1 cellular context compared by ENCODE assay signal in the genomic region with DNA sequence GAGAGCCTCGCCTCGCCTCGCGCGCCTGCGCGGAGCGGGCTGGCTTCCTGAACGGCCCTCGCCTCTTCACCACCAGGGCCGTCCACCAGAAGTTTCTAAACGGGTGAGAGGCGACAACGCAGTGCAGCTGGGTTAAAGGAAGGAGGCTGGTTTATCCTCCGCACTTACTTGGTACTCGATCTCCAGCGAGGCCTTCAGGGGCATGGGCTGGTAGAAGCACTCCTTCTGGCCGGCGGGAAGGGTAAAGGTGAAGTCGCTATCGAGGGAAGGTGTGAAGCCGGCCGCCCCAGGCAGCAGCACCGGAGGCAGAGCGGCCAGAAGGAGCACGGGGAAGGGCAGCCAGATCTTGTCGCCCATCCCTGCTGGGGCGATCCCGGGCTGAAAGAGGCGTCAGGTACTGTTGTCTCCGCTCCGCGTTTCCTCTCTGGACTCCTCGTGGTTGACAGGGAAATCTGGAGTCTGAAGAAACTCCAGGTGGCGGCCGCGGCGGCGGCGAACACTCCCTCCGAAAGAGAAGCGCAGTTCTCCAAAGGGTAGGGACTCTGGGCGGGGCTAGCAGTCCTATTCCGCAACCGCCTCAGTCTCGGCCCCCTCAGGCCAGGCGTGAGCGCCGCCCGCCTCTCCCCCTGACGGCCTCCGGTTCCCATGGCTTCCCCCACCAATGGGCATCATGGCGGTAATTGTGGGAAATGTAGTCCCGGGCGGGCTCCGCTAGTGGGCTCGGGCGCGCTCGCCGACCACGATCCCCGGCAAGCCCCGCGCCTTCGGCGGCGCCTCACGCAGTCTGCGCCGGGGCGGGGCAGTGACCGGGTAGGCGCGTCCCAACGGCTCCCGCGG.
A peak's percentile ranks its signal among the peaks of the same experiment; 100 is the strongest.
TF ChIP-seq lines count a peak whose summit lies in the region.

TMED5 (minus strand) TSS at position 528 of the 837 bp plus-strand sequence; CDS start at position 357, 171 bp downstream.

TF ChIP-seq in K562, 482 proteins besides CTCF, POLR2A, EP300 and RAD21 (continued from another document and continues in another):
- TF ChIP-seq MGA (IDR thresholded peaks at IDR 0.05) (peak; percentile 94), HNRNPLL (IDR thresholded peaks at IDR 0.05; ENCODE audit: low read depth, low read length, poor library complexity, severe bottlenecking) (peak; percentile 98), FOXA3 (CRISPR knock-in tag; conservative IDR thresholded peaks at IDR 0.05 in 1 of 2, IDR thresholded peaks at IDR 0.05 in 1 of 2) (no peak), CBX2 (IDR thresholded peaks at IDR 0.05; ENCODE audit: insufficient read depth, low read length, poor library complexity, severe bottlenecking) (no peak), THAP12 (CRISPR knock-in tag; IDR thresholded peaks at IDR 0.05) (no peak; the same call in 1 of the 2 replicates), ZBTB7A (IDR thresholded peaks at IDR 0.05; ENCODE audit: borderline replicate concordance, control insufficient read depth, low read depth, low read length) (peak; percentile 33; the same call in 1 of the 2 replicates), ZNF830 (CRISPR knock-in tag; IDR thresholded peaks at IDR 0.05) (no peak), PTRF (tag; IDR thresholded peaks at IDR 0.05) (no peak), DNMT1 (IDR thresholded peaks at IDR 0.05) (no peak), ZNF347 (CRISPR knock-in tag; IDR thresholded peaks at IDR 0.05; ENCODE audit: low read depth) (no peak), MTA1 (IDR thresholded peaks at IDR 0.05; ENCODE audit: borderline replicate concordance) (peak; percentile 49; the same call in 1 of the 2 replicates), ZNF217 (CRISPR knock-in tag; IDR thresholded peaks at IDR 0.05) (no peak), DIDO1 (tag; IDR thresholded peaks at IDR 0.05; ENCODE audit: low read depth) (0 out of 2 replicates have a peak, but pooled peaks have one; percentile 5), ZNF12 (CRISPR knock-in tag; IDR thresholded peaks at IDR 0.05) (peak; percentile 88), ZNF311 (CRISPR knock-in tag; IDR thresholded peaks at IDR 0.05) (no peak), ARID4B (CRISPR knock-in tag; IDR thresholded peaks at IDR 0.05) (peak; percentile 45), SREBF1 (IDR thresholded peaks at IDR 0.05; ENCODE audit: borderline replicate concordance, low read depth, low read length) (no peak), MED1 (CRISPR knock-in tag; IDR thresholded peaks at IDR 0.05; ENCODE audit: borderline replicate concordance) (no peak), KAT2B (IDR thresholded peaks at IDR 0.05; ENCODE audit: low read depth, low read length) (no peak), TSC22D4 (tag; IDR thresholded peaks at IDR 0.05) (no peak), POLR3G (IDR thresholded peaks at IDR 0.05; ENCODE audit: extremely low read depth, insufficient read length, insufficient replicate concordance) (no peak), ZNF121 (CRISPR knock-in tag; conservative IDR thresholded peaks at IDR 0.05) (no peak), PRPF4 (IDR thresholded peaks at IDR 0.05; ENCODE audit: insufficient read depth, low read depth, low read length, poor library complexity, severe bottlenecking) (no peak), CBFA2T3 (IDR thresholded peaks at IDR 0.05) (no peak), KLF16 (IDR thresholded peaks at IDR 0.05) (0 out of 2 replicates have a peak, but pooled peaks have one; percentile 5), ZNF696 (CRISPR knock-in tag; conservative IDR thresholded peaks at IDR 0.05) (no peak), TCFL5 (CRISPR knock-in tag; conservative IDR thresholded peaks at IDR 0.05) (no peak), TAF1 (IDR thresholded peaks at IDR 0.05; ENCODE audit: control insufficient read depth, extremely low read depth, insufficient read depth, low read length, severe bottlenecking) (peak; percentile 59), MAFK (IDR thresholded peaks at IDR 0.05; ENCODE audit: low read length) (no peak), ZNF24 (IDR thresholded peaks at IDR 0.05) (no peak), ZBED1 (IDR thresholded peaks at IDR 0.05) (no peak), SOX6 (IDR thresholded peaks at IDR 0.05) (no peak), CCAR2 (IDR thresholded peaks at IDR 0.05; ENCODE audit: low read depth, low read length) (no peak), SRSF9 (IDR thresholded peaks at IDR 0.05; ENCODE audit: borderline replicate concordance, low read depth, low read length) (no peak), STAT5A (IDR thresholded peaks at IDR 0.05; ENCODE audit: borderline replicate concordance, low read length) (no peak), FOXK2 (conservative IDR thresholded peaks at IDR 0.05 in 1 of 2, IDR thresholded peaks at IDR 0.05 in 1 of 2; ENCODE audit: low read depth in 2 of 2) (peak in 1 of 2 experiments; percentile 11; a peak in 1 of 4 replicates), HMBOX1 (IDR thresholded peaks at IDR 0.05) (no peak; the same call in 1 of the 2 replicates), FOXA1 (IDR thresholded peaks at IDR 0.05; ENCODE audit: borderline replicate concordance) (no peak), SNIP1 (IDR thresholded peaks at IDR 0.05; ENCODE audit: low read depth) (no peak), SAFB (IDR thresholded peaks at IDR 0.05; ENCODE audit: borderline replicate concordance, low read depth, low read length) (peak; percentile 79)
- TF ChIP-seq, protein P1, sequence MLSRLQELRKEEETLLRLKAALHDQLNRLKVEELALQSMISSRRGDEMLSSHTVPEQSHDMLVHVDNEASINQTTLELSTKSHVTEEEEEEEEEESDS (CRISPR knock-in tag; IDR thresholded peaks at IDR 0.05) = no peak
